8 cellular contexts compared by ENCODE assay signal in the genomic region with DNA sequence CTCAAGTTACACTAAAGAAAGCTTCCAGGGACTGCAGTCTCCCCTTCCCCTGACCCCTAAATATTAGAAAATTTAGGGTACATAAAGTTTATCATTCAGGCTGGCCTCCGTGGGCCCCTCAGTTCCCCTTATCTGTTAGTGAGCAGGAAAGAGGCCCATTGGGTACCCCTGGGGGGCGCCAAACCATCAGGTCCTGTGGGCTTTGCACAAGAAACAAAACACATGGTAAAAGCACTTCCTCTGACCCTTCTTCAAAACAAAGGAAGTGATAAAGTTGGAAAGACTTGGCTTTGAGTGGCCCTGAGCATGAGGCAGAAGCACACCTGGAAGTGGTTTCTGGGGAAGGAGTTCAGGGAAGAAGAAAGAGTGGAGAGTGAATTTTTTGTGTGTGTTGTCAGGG.
DNase-seq lines count a peak whose midpoint lies in the region; ATAC-seq, FAIRE-seq and TF ChIP-seq lines count a peak whose summit lies in the region.

No MANE protein-coding gene starts in this region.

- DNase-seq in Right ventricle myocardium superior: peak; percentile 56
- no peak for DNase-seq in Right ventricle myocardium inferior (ENCODE audit: missing footprints)
- peak; percentile 26 for DNase-seq in NCI-H446 treated with DMSO at 0.1 percent for 48 hours (lab: John Stamatoyannopoulos, UW)
- peak in 6 of 10 donors; percentile 8 to 57 (median 42) for DNase-seq in dorsolateral prefrontal cortex
- DNase-seq in pancreas: peak in 3 of 6 donors; percentile 25 to 60 (median 34)
- no peak for DNase-seq in aorta

- peak in 54 of 56 donors; percentile 21 to 72 (median 48) for TF ChIP-seq CTCF in dorsolateral prefrontal cortex (IDR thresholded peaks at IDR 0.05 in 54 of 56, conservative IDR thresholded peaks at IDR 0.05 in 2 of 56; ENCODE audit: low read depth in 1 of 56, partially characterized antibody in 56 of 56)
- TF ChIP-seq CTCF in pancreas (IDR thresholded peaks at IDR 0.05): no peak

- no peak overlapping the region for H3K4me3 ChIP-seq in dorsolateral prefrontal cortex
- H3K4me3 ChIP-seq in pancreas: no peak overlapping the region
- H3K4me3 ChIP-seq in aorta (ENCODE audit: low read length in 2 of 2): no peak overlapping the region

- H3K9me3 ChIP-seq in pancreas: no peaks in the 10 kb centered on the region
- H3K9me3 ChIP-seq in aorta (ENCODE audit: control insufficient read depth, low read length): no peaks in the 10 kb centered on the region

- H3K36me3 ChIP-seq in pancreas (no peaks in the 10 kb centered on the region), aorta (ENCODE audit: control insufficient read depth in 1 of 2, insufficient read depth in 2 of 2, low read length in 1 of 2) (no peaks in the 10 kb centered on the region)

- H3K4me1 ChIP-seq in pancreas (peaks cover 0 to 5% (median 4%) of the 10 kb centered on the region in 3 donors), aorta (ENCODE audit: control insufficient read depth in 1 of 2, insufficient read depth in 2 of 2, low read length in 2 of 2) (no peaks in the 10 kb centered on the region)

- whole genome bisulfite sequencing in pancreas, 2 donors: 65 to 69% methylated on average over 2 of the region's 2 CpGs
- WGBS in aorta, 2 donors: 42% methylated on average over 2 of the region's 2 CpGs

- no peaks in the 10 kb centered on the region for H3K27me3 ChIP-seq in dorsolateral prefrontal cortex
- H3K27me3 ChIP-seq in pancreas: no peaks in the 10 kb centered on the region
- no peaks in the 10 kb centered on the region for H3K27me3 ChIP-seq in aorta (ENCODE audit: control insufficient read depth in 1 of 2, insufficient read depth in 2 of 2, low read length in 1 of 2)

- no peak for ATAC-seq in Right ventricle myocardium superior (ENCODE audit: poor library complexity)
- ATAC-seq in Right ventricle myocardium inferior: no peak
- ATAC-seq in pancreas: peak in 3 of 4 donors; percentile 19 to 41 (median 41)
- ATAC-seq in aorta (ENCODE audit: low FRiP score): no peak
- ATAC-seq in HG03571 (IDR thresholded peaks at IDR 0.05; ENCODE audit: unreplicated experiment): no peak
- no peak for ATAC-seq in GM18868 (IDR thresholded peaks at IDR 0.05; ENCODE audit: unreplicated experiment)

- intact Hi-C loops in Right ventricle myocardium superior (cut with DNase I) (no loop called here), Right ventricle myocardium inferior (cut with DNase I) (no loop called here), dorsolateral prefrontal cortex (cut with DNase I) (loop anchor here in 1 of 2 donors (2.0 kb wide), 1 partner anchor 435 kb away; no protein-coding TSS in a partner anchor), pancreas (cut with DNase I) (no loop called here), aorta (cut with DNase I) (no loop called here)

- no peak for FAIRE-seq in pancreas (lab: Jason Lieb, UNC)

- no peak overlapping the region for H3K27ac ChIP-seq in dorsolateral prefrontal cortex
- peak overlapping the region in 2 of 4 donors; percentile 59 to 63 for H3K27ac ChIP-seq in pancreas
- no peak overlapping the region for H3K27ac ChIP-seq in aorta (ENCODE audit: low read depth in 1 of 2, low read length in 2 of 2)

Comparison
In these comparisons a context has a peak if more than half of its experiments do, and no peak if none do; other contexts are left out.
1. DNase-seq: peak in Right ventricle myocardium superior (single experiment), NCI-H446 treated with DMSO at 0.1 percent for 48 hours (single experiment) and dorsolateral prefrontal cortex (6 of 10); none in Right ventricle myocardium inferior (single experiment) and aorta (0 of 2).
2. ATAC-seq: peak in pancreas (3 of 4); none in Right ventricle myocardium superior (single experiment), Right ventricle myocardium inferior (single experiment), aorta (single experiment), HG03571 (single experiment) and GM18868 (single experiment).
3. CTCF ChIP-seq: peak in dorsolateral prefrontal cortex (54 of 56); none in pancreas (0 of 4).